Comparison of ENCODE assay signal across 24 cellular contexts in genomic region chr7:80656029-80656428, GRCh38. TPM values are rescaled to one million over a fixed set of nuclear protein-coding genes. Genes with fewer than 3 reads are reported as not detected.
"Had no signal": no experiment of that assay in that cellular context is flagged by ENCODE, and none has a peak within 500 bp of the region (broad histone marks: within the 10 kb centered on the region; RNA-seq: fewer than 3 reads in every experiment).

No MANE protein-coding gene starts in this region.

- H3K27me3 ChIP-seq: adrenal gland, MG63 had no signal

- ATAC-seq: activated CD8-positive, alpha-beta T cell treated with anti-CD3 and anti-CD28 coated beads, Interleukin-2, amount 10 ng/mL, durations not matched to agents 7 days and 5 days; PC-3; T-helper 17 cell; WTC11 had no signal

- H3K4me3 ChIP-seq: adrenal gland, MG63 had no signal

- H3K9me3 ChIP-seq: adrenal gland, MG63 had no signal

- H3K27ac ChIP-seq: adrenal gland had no signal

- DNase-seq: activated CD4-positive, alpha-beta T cell treated with anti-CD3 and anti-CD28 coated beads for 48 hours; activated CD4-positive, alpha-beta T cell treated with anti-CD3 and anti-CD28 coated beads, Interleukin-2, amount 50 U/mL, for 4 hours; activated CD4-positive, CD25-positive, alpha-beta regulatory T cell treated with anti-CD3 and anti-CD28 coated beads, Interleukin-2, amount 50 U/mL, for 72 hours; activated CD8-positive, alpha-beta memory T cell treated with anti-CD3 and anti-CD28 coated beads, Interleukin-2, amount 50 U/mL, for 48 hours; activated CD8-positive, alpha-beta T cell treated with anti-CD3 and anti-CD28 coated beads, Interleukin-2, amount 10 ng/mL, durations not matched to agents 7 days and 5 days; activated naive CD4-positive, alpha-beta T cell treated with anti-CD3 and anti-CD28 coated beads, Interleukin-2, amount 50 U/mL, for 16 hours; activated naive CD8-positive, alpha-beta T cell treated with anti-CD3 and anti-CD28 coated beads, Interleukin-2, amount 10 ng/mL, durations not matched to agents 7 days and 5 days; activated T-cell treated with anti-CD3 and anti-CD28 coated beads, Interleukin-2, amount 50 U/mL, for 1 hour; adrenal gland; anterior cingulate cortex; cerebellar nuclear complex; MG63; MV-4-11; NCI-H1092 treated with DMSO at 0.1 percent for 48 hours; NCI-H1417 treated with DMSO at 0.1 percent for 48 hours; NCI-H1694 treated with DMSO at 0.1 percent for 48 hours; NCI-H2029 treated with DMSO at 0.1 percent for 48 hours; NCI-H510A treated with DMSO at 0.1 percent for 48 hours; NCI-H69; PC-3; SIG-M5; T-helper 17 cell; T-helper 9 cell had no signal

- H3K36me3 ChIP-seq: adrenal gland, MG63 had no signal

RNA-seq across cellular contexts. Expression of gene CD36, which starts 17.6 kb away (rescaled TPM):
- total RNA-seq: activated CD8-positive, alpha-beta T cell treated with anti-CD3 and anti-CD28 coated beads, Interleukin-2, amount 10 ng/mL, durations not matched to agents 7 days and 5 days; PC-3 had no signal
